Comparison of ENCODE assay signal across 8 cellular contexts in the genomic region with DNA sequence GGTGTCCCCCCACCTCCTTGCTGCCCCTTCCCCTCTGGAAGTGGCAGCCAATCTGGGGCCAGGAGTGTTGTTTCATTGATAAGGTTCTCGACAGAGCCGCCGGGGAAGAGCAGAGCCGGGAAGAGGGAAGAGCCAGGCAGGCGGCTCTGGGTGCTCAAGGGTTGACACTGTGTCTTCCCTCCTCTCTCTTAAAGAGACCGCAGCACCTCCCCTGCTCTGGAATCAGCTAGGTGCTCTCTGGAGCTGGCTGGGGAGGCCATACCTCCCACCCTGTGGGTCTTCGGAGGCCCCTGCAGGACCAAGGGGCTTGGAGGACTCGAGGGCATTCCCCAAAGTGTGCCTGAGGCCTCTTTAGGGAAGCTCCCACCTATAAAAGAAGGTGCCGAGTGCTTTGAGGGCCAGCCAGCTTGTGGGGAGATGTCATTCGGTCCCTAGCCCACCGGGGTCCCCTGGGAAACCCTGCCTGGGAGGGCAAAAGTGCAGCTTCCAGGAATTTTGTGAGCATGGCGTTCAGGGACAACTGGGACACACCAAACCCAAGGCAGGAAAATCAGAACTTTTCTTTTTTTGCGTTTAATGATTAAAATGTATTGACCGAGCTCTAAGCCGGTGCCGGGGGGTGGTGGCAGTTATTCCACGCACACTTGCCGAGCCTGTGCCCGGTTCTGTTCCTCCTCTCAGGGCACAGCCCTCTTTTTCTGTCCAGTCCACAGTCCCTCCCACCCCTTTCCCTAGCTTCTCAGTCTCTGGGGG. TPM values are rescaled to one million over a fixed set of nuclear protein-coding genes. Genes with fewer than 3 reads are reported as not detected.
A peak's percentile ranks its signal among the peaks of the same experiment; 100 is the strongest.
DNase-seq lines count a peak whose midpoint lies in the region; ATAC-seq and TF ChIP-seq lines count a peak whose summit lies in the region.

No MANE protein-coding gene starts in this region.

- DNase-seq in NCI-H345 (lab: John Stamatoyannopoulos, UW): peak; percentile 10
- no peak for DNase-seq in NCI-H345 treated with DMSO at 0.1 percent for 48 hours (lab: John Stamatoyannopoulos, UW; ENCODE audit: unreplicated experiment)
- peak; percentile 45 for DNase-seq in SK-MEL-5 (ENCODE audit: low read depth, low spot score)
- DNase-seq in fibroblast of villous mesenchyme (ENCODE audit: low read depth): peak; percentile 36
- no peak for DNase-seq in retinal pigment epithelial cell (ENCODE audit: low read depth)
- DNase-seq in stimulated activated CD4-positive, alpha-beta T cell treated with anti-CD3 and anti-CD28 coated beads, Interleukin-4, amount 100 ng/mL, for 24 hours: no peak

- H3K4me3 ChIP-seq in fibroblast of villous mesenchyme (ENCODE audit: low read depth, low read length): peak overlapping the region; percentile 82
- H3K4me3 ChIP-seq in retinal pigment epithelial cell (ENCODE audit: low read length): peak overlapping the region; percentile 72

- ATAC-seq in HG02938 (IDR thresholded peaks at IDR 0.05; ENCODE audit: unreplicated experiment): no peak
- no peak for ATAC-seq in GM21737 (IDR thresholded peaks at IDR 0.05; ENCODE audit: unreplicated experiment)

- in situ Hi-C loops in SK-MEL-5 (cut with HindIII; ENCODE audit: low pct_unique_long_range_greater_than_20kb, low sequenced_read_pairs): no loop called here

- TF ChIP-seq CTCF in fibroblast of villous mesenchyme (IDR thresholded peaks at IDR 0.05; ENCODE audit: insufficient read depth, low read depth, low read length) (no peak), retinal pigment epithelial cell (conservative IDR thresholded peaks at IDR 0.05; ENCODE audit: low read depth, low read length) (no peak)

RNA-seq across cellular contexts. Expression of gene SETD1B, which starts 2.9 kb away (rescaled TPM):
- 2.0 TPM in 2 replicates for total RNA-seq in SK-MEL-5 (2014; rRNA removed; shearing (Covaris generic))
- 10.4 and 14.4 TPM in 2 replicates for polyA plus RNA-seq in SK-MEL-5 (2015; cell fraction: cytosol; rRNA removed)
- polyA plus RNA-seq in SK-MEL-5 (2015; cell fraction: nucleus; rRNA removed): 9.5 and 10.0 TPM in 2 replicates
- total RNA-seq in fibroblast of villous mesenchyme: 4.7 and 5.2 TPM in 2 replicates

RNA-seq across cellular contexts. Expression of gene RHOF, which starts 13.2 kb away (rescaled TPM):
- 5.3 and 5.7 TPM in 2 replicates for total RNA-seq in SK-MEL-5 (2014; rRNA removed; shearing (Covaris generic))
- 10.6 and 14.6 TPM in 2 replicates for polyA plus RNA-seq in SK-MEL-5 (2015; cell fraction: cytosol; rRNA removed)
- polyA plus RNA-seq in SK-MEL-5 (2015; cell fraction: nucleus; rRNA removed): 41.4 and 61.9 TPM in 2 replicates
- 9.0 and 11.7 TPM in 2 replicates for total RNA-seq in fibroblast of villous mesenchyme

RNA-seq across cellular contexts. Expression of gene HPD, which starts 51.9 kb away (rescaled TPM):
- not detected in 2 replicates for total RNA-seq in SK-MEL-5 (2014; rRNA removed; shearing (Covaris generic))
- 0.07 TPM in 1 of 2 replicates, not detected in the other for polyA plus RNA-seq in SK-MEL-5 (2015; cell fraction: cytosol; rRNA removed)
- not detected in 2 replicates for polyA plus RNA-seq in SK-MEL-5 (2015; cell fraction: nucleus; rRNA removed)
- not detected in 2 replicates for total RNA-seq in fibroblast of villous mesenchyme

Comparison
In these comparisons a context has a peak if more than half of its experiments do, and no peak if none do; other contexts are left out.
1. DNase-seq: peak in NCI-H345 (single experiment), SK-MEL-5 (single experiment) and fibroblast of villous mesenchyme (single experiment); none in NCI-H345 treated with DMSO at 0.1 percent for 48 hours (single experiment), retinal pigment epithelial cell (single experiment) and stimulated activated CD4-positive, alpha-beta T cell treated with anti-CD3 and anti-CD28 coated beads, Interleukin-4, amount 100 ng/mL, for 24 hours (single experiment).